In genomic region chr17:32929588-32929987, GRCh38 we compare ENCODE assay signal across 15 cellular contexts. TPM values are rescaled to one million over a fixed set of nuclear protein-coding genes. Genes with fewer than 3 reads are reported as not detected.
A peak's percentile ranks its signal among the peaks of the same experiment; 100 is the strongest.
DNase-seq lines count a peak whose midpoint lies in the region; ATAC-seq and TF ChIP-seq lines count a peak whose summit lies in the region.
"Had no signal": no experiment of that assay in that cellular context is flagged by ENCODE, and none has a peak within 500 bp of the region (broad histone marks: within the 10 kb centered on the region; RNA-seq: fewer than 3 reads in every experiment).

No MANE protein-coding gene starts in this region.

- H3K9me3 Mint-ChIP-seq in WTC11 = peaks cover 9% of the 10 kb centered on the region
- H3K9me3 Mint-ChIP-seq in progenitor cell of endocrine pancreas (ENCODE audit: low read depth) = no peaks in the 10 kb centered on the region
- H3K9me3 Mint-ChIP-seq in stimulated activated naive CD8-positive, alpha-beta T cell treated with anti-CD3 and anti-CD28 coated beads, Interleukin-15, amount 100 ng/mL, for 72 hours = no peaks in the 10 kb centered on the region
- H3K9me3 Mint-ChIP-seq in CD14-positive monocyte = peaks cover 0 to 2% (median 0%) of the 10 kb centered on the region in 7 donors
- H3K9me3 Mint-ChIP-seq: activated naive CD8-positive, alpha-beta T cell treated with anti-CD3 and anti-CD28 coated beads, Interleukin-2, amount 10 ng/mL, durations not matched to agents 7 days and 5 days had no signal

- H3K4me3 Mint-ChIP-seq in WTC11 (no peak overlapping the region; the same call in 1 of the 2 replicates), progenitor cell of endocrine pancreas (ENCODE audit: low read depth) (no peak overlapping the region), CD14-positive monocyte (peak overlapping the region in 1 of 2 donors; percentile 52)
- no peak overlapping the region for H3K4me3 Mint-ChIP-seq in stimulated activated naive CD8-positive, alpha-beta T cell treated with anti-CD3 and anti-CD28 coated beads, Interleukin-15, amount 100 ng/mL, for 72 hours
- H3K4me3 Mint-ChIP-seq: activated naive CD8-positive, alpha-beta T cell treated with anti-CD3 and anti-CD28 coated beads, Interleukin-2, amount 10 ng/mL, durations not matched to agents 7 days and 5 days had no signal

- no peaks in the 10 kb centered on the region for H3K27me3 ChIP-seq in BJ (ENCODE audit: control insufficient read depth, insufficient read depth, low read length)

- H3K27ac Mint-ChIP-seq in WTC11 (no peak overlapping the region), progenitor cell of endocrine pancreas (peak overlapping the region; percentile 20), CD14-positive monocyte (no peak overlapping the region)
- H3K27ac Mint-ChIP-seq in stimulated activated naive CD8-positive, alpha-beta T cell treated with anti-CD3 and anti-CD28 coated beads, Interleukin-15, amount 100 ng/mL, for 72 hours = no peak overlapping the region
- H3K27ac Mint-ChIP-seq: activated naive CD8-positive, alpha-beta T cell treated with anti-CD3 and anti-CD28 coated beads, Interleukin-2, amount 10 ng/mL, durations not matched to agents 7 days and 5 days had no signal

- H3K36me3 ChIP-seq in BJ (ENCODE audit: control insufficient read depth, insufficient read depth, low read length) = peaks cover 16% of the 10 kb centered on the region

- intact Hi-C loops in CD14-positive monocyte (cut with micrococcal nuclease) = no loop called here

- DNase-seq in BJ (ENCODE audit: low read depth) = no peak
- no peak for DNase-seq in WTC11 (ENCODE audit: low spot score)
- DNase-seq in fibroblast of villous mesenchyme (ENCODE audit: low read depth) = no peak
- no peak for DNase-seq in progenitor cell of endocrine pancreas (ENCODE audit: low spot score, unreplicated experiment)
- no peak for DNase-seq in GM20000 (ENCODE audit: low spot score)
- DNase-seq in stimulated activated naive CD8-positive, alpha-beta T cell treated with anti-CD3 and anti-CD28 coated beads, Interleukin-15, amount 100 ng/mL, for 72 hours = no peak
- DNase-seq in CD14-positive monocyte (ENCODE audit: low spot score) = no peak
- DNase-seq: activated naive CD8-positive, alpha-beta T cell treated with anti-CD3 and anti-CD28 coated beads, Interleukin-2, amount 10 ng/mL, durations not matched to agents 7 days and 5 days; Kasumi-1; left ventricle myocardium superior; NCI-H2029 treated with DMSO at 0.1 percent for 48 hours; SHP77; stimulated activated CD4-positive, alpha-beta T cell treated with anti-CD3 and anti-CD28 coated beads, Interleukin-15, amount 100 ng/mL, for 24 hours; stimulated activated CD8-positive, alpha-beta memory T cell treated with anti-CD3 and anti-CD28 coated beads, Interleukin-4, amount 100 ng/mL, for 48 hours had no signal

- no peak for TF ChIP-seq CTCF in BJ (IDR thresholded peaks at IDR 0.05; ENCODE audit: insufficient read depth, low read depth, low read length)
- TF ChIP-seq CTCF in WTC11 (IDR thresholded peaks at IDR 0.05) = no peak
- no peak for TF ChIP-seq CTCF in fibroblast of villous mesenchyme (IDR thresholded peaks at IDR 0.05; ENCODE audit: insufficient read depth, low read depth, low read length)
- TF ChIP-seq CTCF in progenitor cell of endocrine pancreas (IDR thresholded peaks at IDR 0.05; ENCODE audit: unreplicated experiment) = no peak
- no peak for TF ChIP-seq CTCF in GM20000 (IDR thresholded peaks at IDR 0.05; ENCODE audit: extremely low read depth, missing control alignments)
- no peak for TF ChIP-seq CTCF in CD14-positive monocyte (IDR thresholded peaks at IDR 0.05)

- ATAC-seq in WTC11 = peak; percentile 10
- ATAC-seq in GM18909 (IDR thresholded peaks at IDR 0.05; ENCODE audit: poor library complexity, unreplicated experiment) = no peak
- ATAC-seq in stimulated activated naive CD8-positive, alpha-beta T cell treated with anti-CD3 and anti-CD28 coated beads, Interleukin-15, amount 100 ng/mL, for 72 hours = no peak

- H3K4me1 Mint-ChIP-seq in WTC11 (peaks cover 12% of the 10 kb centered on the region), progenitor cell of endocrine pancreas (ENCODE audit: low read depth) (peaks cover 11% of the 10 kb centered on the region), CD14-positive monocyte (peaks cover 4% of the 10 kb centered on the region)
- no peaks in the 10 kb centered on the region for H3K4me1 Mint-ChIP-seq in stimulated activated naive CD8-positive, alpha-beta T cell treated with anti-CD3 and anti-CD28 coated beads, Interleukin-15, amount 100 ng/mL, for 72 hours
- H3K4me1 Mint-ChIP-seq: activated naive CD8-positive, alpha-beta T cell treated with anti-CD3 and anti-CD28 coated beads, Interleukin-2, amount 10 ng/mL, durations not matched to agents 7 days and 5 days had no signal

- CTCF ChIA-PET in BJ (lab: Yijun Ruan, JAX) (interaction anchor here (0.7 to 2.1 kb wide), 8 partner anchors 8 to 70 kb away, joined by 3 to 14 read pairs (median 4); partner anchors contain the start of gene MYO1D), WTC11 (lab: Charles Lee) (interaction anchor here (0.7 to 3.0 kb wide), 6 partner anchors 7 to 109 kb away, joined by 4 to 26 read pairs (median 8); partner anchors contain the start of gene MYO1D)

- POLR2A ChIA-PET in BJ (lab: Charles Lee) (interaction anchor here (0.5 to 0.7 kb wide), 2 partner anchors 88 to 964 kb away, joined by 3 read pairs; no protein-coding TSS in a partner anchor), WTC11 (lab: Charles Lee) (interaction anchor here (0.6 kb wide), 1 partner anchor 129 kb away, joined by 6 read pairs; no protein-coding TSS in a partner anchor)

- peak overlapping the region; percentile 51 for H3K4me3 ChIP-seq in BJ (ENCODE audit: low read depth, low read length)
- peak overlapping the region; percentile 69 for H3K4me3 ChIP-seq in fibroblast of villous mesenchyme (ENCODE audit: low read depth, low read length)

- H3K36me3 Mint-ChIP-seq in WTC11 = peaks cover 19% of the 10 kb centered on the region
- H3K36me3 Mint-ChIP-seq in progenitor cell of endocrine pancreas (ENCODE audit: insufficient read depth) = peaks cover 16% of the 10 kb centered on the region
- no peaks in the 10 kb centered on the region for H3K36me3 Mint-ChIP-seq in CD14-positive monocyte
- H3K36me3 Mint-ChIP-seq: activated naive CD8-positive, alpha-beta T cell treated with anti-CD3 and anti-CD28 coated beads, Interleukin-2, amount 10 ng/mL, durations not matched to agents 7 days and 5 days had no signal

- H3K27me3 Mint-ChIP-seq in WTC11 (ENCODE audit: low read depth) (peaks cover 5% of the 10 kb centered on the region; the same call in 1 of the 2 replicates), progenitor cell of endocrine pancreas (no peaks in the 10 kb centered on the region), CD14-positive monocyte (ENCODE audit: low read depth in 3 of 3) (peaks cover 19 to 34% (median 22%) of the 10 kb centered on the region in 3 donors)
- peaks cover 53% of the 10 kb centered on the region for H3K27me3 Mint-ChIP-seq in stimulated activated naive CD8-positive, alpha-beta T cell treated with anti-CD3 and anti-CD28 coated beads, Interleukin-15, amount 100 ng/mL, for 72 hours

TF ChIP-seq in WTC11, 78 proteins besides CTCF, POLR2A, EP300 and RAD21 (continues in another document):
- TF ChIP-seq ZNF416 (CRISPR knock-in tag; IDR thresholded peaks at IDR 0.05) (no peak), NFE2L1 (CRISPR knock-in tag; IDR thresholded peaks at IDR 0.05) (no peak), RORB (CRISPR knock-in tag; IDR thresholded peaks at IDR 0.05) (no peak), CREB1 (CRISPR knock-in tag; IDR thresholded peaks at IDR 0.05) (no peak), ZNF263 (CRISPR knock-in tag; IDR thresholded peaks at IDR 0.05; ENCODE audit: low read depth) (no peak), CREM (CRISPR knock-in tag; IDR thresholded peaks at IDR 0.05) (no peak), NFYB (CRISPR knock-in tag; conservative IDR thresholded peaks at IDR 0.05; ENCODE audit: low read depth) (no peak), FOXP1 (CRISPR knock-in tag; IDR thresholded peaks at IDR 0.05; ENCODE audit: borderline replicate concordance) (no peak)
- TF ChIP-seq, protein P1, sequence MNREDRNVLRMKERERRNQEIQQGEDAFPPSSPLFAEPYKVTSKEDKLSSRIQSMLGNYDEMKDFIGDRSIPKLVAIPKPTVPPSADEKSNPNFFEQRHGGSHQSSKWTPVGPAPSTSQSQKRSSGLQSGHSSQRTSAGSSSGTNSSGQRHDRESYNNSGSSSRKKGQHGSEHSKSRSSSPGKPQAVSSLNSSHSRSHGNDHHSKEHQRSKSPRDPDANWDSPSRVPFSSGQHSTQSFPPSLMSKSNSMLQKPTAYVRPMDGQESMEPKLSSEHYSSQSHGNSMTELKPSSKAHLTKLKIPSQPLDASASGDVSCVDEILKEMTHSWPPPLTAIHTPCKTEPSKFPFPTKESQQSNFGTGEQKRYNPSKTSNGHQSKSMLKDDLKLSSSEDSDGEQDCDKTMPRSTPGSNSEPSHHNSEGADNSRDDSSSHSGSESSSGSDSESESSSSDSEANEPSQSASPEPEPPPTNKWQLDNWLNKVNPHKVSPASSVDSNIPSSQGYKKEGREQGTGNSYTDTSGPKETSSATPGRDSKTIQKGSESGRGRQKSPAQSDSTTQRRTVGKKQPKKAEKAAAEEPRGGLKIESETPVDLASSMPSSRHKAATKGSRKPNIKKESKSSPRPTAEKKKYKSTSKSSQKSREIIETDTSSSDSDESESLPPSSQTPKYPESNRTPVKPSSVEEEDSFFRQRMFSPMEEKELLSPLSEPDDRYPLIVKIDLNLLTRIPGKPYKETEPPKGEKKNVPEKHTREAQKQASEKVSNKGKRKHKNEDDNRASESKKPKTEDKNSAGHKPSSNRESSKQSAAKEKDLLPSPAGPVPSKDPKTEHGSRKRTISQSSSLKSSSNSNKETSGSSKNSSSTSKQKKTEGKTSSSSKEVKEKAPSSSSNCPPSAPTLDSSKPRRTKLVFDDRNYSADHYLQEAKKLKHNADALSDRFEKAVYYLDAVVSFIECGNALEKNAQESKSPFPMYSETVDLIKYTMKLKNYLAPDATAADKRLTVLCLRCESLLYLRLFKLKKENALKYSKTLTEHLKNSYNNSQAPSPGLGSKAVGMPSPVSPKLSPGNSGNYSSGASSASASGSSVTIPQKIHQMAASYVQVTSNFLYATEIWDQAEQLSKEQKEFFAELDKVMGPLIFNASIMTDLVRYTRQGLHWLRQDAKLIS (CRISPR knock-in tag; IDR thresholded peaks at IDR 0.05; ENCODE audit: borderline replicate concordance) = no peak

RNA-seq across cellular contexts. Expression of gene TMEM98, which starts 1.6 kb away (rescaled TPM):
- 314 and 331 TPM in 2 replicates for polyA plus RNA-seq in BJ (2011; rRNA removed)
- polyA minus RNA-seq in BJ (2011; rRNA and poly(A)+ RNA removed) = 126 and 198 TPM in 2 replicates
- total RNA-seq in WTC11 (2021) = 66.0 to 70.3 TPM (median 69.8 TPM) in 3 replicates
- 128 and 135 TPM in 2 replicates for total RNA-seq in fibroblast of villous mesenchyme
- 181 and 188 TPM in 2 replicates for total RNA-seq in progenitor cell of endocrine pancreas
- polyA plus RNA-seq in CD14-positive monocyte = not detected
- total RNA-seq: activated naive CD8-positive, alpha-beta T cell treated with anti-CD3 and anti-CD28 coated beads, Interleukin-2, amount 10 ng/mL, durations not matched to agents 7 days and 5 days had no signal

RNA-seq across cellular contexts. Expression of gene MYO1D, which starts 52.7 kb away (rescaled TPM):
- polyA plus RNA-seq in BJ (2011; rRNA removed) (23.6 and 30.0 TPM in 2 replicates), CD14-positive monocyte (under 1 TPM; 0.22 to 0.26 TPM)
- polyA minus RNA-seq in BJ (2011; rRNA and poly(A)+ RNA removed) = 34.5 and 39.4 TPM in 2 replicates
- total RNA-seq in WTC11 (2021) (26.5 to 29.9 TPM (median 28.9 TPM) in 3 replicates), fibroblast of villous mesenchyme (19.0 and 54.8 TPM in 2 replicates), progenitor cell of endocrine pancreas (36.9 and 45.9 TPM in 2 replicates)
